9 cellular contexts compared by ENCODE assay signal in the genomic region with DNA sequence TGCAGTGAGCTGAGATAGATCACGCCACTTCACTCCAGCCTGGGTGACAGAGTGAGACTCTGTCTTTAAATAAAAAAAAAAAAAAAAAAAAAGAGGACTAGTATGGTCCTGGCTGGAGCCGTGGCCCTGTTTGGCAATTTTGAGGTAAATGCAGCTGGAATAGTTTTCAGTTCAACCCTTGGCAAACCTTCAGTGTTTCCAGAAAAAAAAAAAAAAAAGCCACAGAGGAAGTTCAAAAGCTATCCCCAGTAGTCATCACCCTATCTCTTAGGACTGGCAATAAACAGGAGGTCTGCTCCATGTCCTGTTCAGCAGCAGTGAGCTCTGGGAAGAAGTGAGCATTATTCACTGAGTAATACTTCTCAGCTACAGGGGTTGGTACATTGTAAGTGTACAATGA. TPM values are rescaled to one million over a fixed set of nuclear protein-coding genes. Genes with fewer than 3 reads are reported as not detected.
DNase-seq lines count a peak whose midpoint lies in the region; ATAC-seq and TF ChIP-seq lines count a peak whose summit lies in the region.
"Had no signal": no experiment of that assay in that cellular context is flagged by ENCODE, and none has a peak within 500 bp of the region (broad histone marks: within the 10 kb centered on the region; RNA-seq: fewer than 3 reads in every experiment).

No MANE protein-coding gene starts in this region.

- CTCF ChIA-PET in SK-N-SH (lab: Yijun Ruan, JAX) = interaction anchor here (0.8 kb wide), 1 partner anchor 231 kb away, joined by 3 read pairs; no protein-coding TSS in a partner anchor

- WGBS in SK-N-SH (ENCODE audit: low lambda C conversion rate) = 50% methylated on average over 2 of the region's 2 CpGs

- no peak for TF ChIP-seq RAD21 in SK-N-SH (IDR thresholded peaks at IDR 0.05; ENCODE audit: low read length)

- no peak overlapping the region for H3K9ac ChIP-seq in SK-N-SH

- POLR2A ChIA-PET in SK-N-SH (lab: Yijun Ruan, JAX) = no interaction called here

- H4K20me1 ChIP-seq in SK-N-SH (ENCODE audit: insufficient read depth) = no peaks in the 10 kb centered on the region

- no peak overlapping the region for H3K4me3 ChIP-seq in SK-N-SH (ENCODE audit: low read depth in 2 of 2, low read length in 1 of 2)

- intact Hi-C loops in sciatic nerve (cut with DNase I) = no loop called here

- TF ChIP-seq CTCF in SK-N-SH (IDR thresholded peaks at IDR 0.05) = no peak

- no peaks in the 10 kb centered on the region for H3K9me3 ChIP-seq in SK-N-SH

- peak; percentile 75 for DNase-seq in Daoy (ENCODE audit: low read depth)
- no peak for DNase-seq in SK-N-SH
- DNase-seq in glomerular visceral epithelial cell (ENCODE audit: extremely low spot score) = peak; percentile 56
- DNase-seq in sciatic nerve (ENCODE audit: low spot score) = no peak
- DNase-seq in mesenteric fat pad (ENCODE audit: low spot score) = no peak
- no peak for DNase-seq in COLO829 (ENCODE audit: low spot score)
- DNase-seq in NCI-H1105 (lab: John Stamatoyannopoulos, UW) = no peak
- DNase-seq in NCI-H2196 (lab: John Stamatoyannopoulos, UW; ENCODE audit: unreplicated experiment) = no peak
- DNase-seq: NCI-H1930 had no signal

- H3K27me3 ChIP-seq in SK-N-SH (ENCODE audit: insufficient read depth) = no peaks in the 10 kb centered on the region

- peaks cover 0 to 11% of the 10 kb centered on the region in 2 experiments; a peak in 1 of 4 replicates for H3K4me1 ChIP-seq in SK-N-SH (ENCODE audit: control insufficient read depth in 1 of 2, insufficient read depth in 2 of 2, low read depth in 1 of 2, low read length in 1 of 2)

- H2AFZ ChIP-seq in SK-N-SH (ENCODE audit: low read depth) = no peak overlapping the region

- peak in 1 of 2 experiments; percentile 53; a peak in 1 of 4 replicates for TF ChIP-seq EP300 in SK-N-SH (IDR thresholded peaks at IDR 0.05; ENCODE audit: borderline replicate concordance in 1 of 2, low read depth in 1 of 2, low read length in 1 of 2)

- H3K36me3 ChIP-seq in SK-N-SH (replicated peaks in 1 of 2; ENCODE audit: control insufficient read depth in 1 of 2, insufficient read depth in 2 of 2, low read length in 1 of 2) = no peaks in the 10 kb centered on the region

- peak overlapping the region in 1 of 2 experiments; percentile 72; a peak in 2 of 4 replicates for H3K27ac ChIP-seq in SK-N-SH (ENCODE audit: low read depth in 2 of 2, low read length in 1 of 2)

- H3K79me2 ChIP-seq in SK-N-SH (ENCODE audit: insufficient read depth) = no peaks in the 10 kb centered on the region

- H3F3A ChIP-seq in SK-N-SH (replicated peaks; ENCODE audit: insufficient read depth) = peaks cover 32% of the 10 kb centered on the region

- H3K4me2 ChIP-seq in SK-N-SH = no peak overlapping the region

- H3K9me2 ChIP-seq in SK-N-SH = no peaks in the 10 kb centered on the region

- ATAC-seq in sciatic nerve = peak; percentile 65

TF ChIP-seq in SK-N-SH, 30 proteins besides CTCF, POLR2A, EP300 and RAD21 (continues in another document):
- TF ChIP-seq YY1 (IDR thresholded peaks at IDR 0.05; ENCODE audit: low read depth) (no peak), FOXM1 (IDR thresholded peaks at IDR 0.05; ENCODE audit: low read depth) (no peak), FOXJ3 (CRISPR knock-in tag; IDR thresholded peaks at IDR 0.05) (no peak), NFIC (IDR thresholded peaks at IDR 0.05; ENCODE audit: borderline replicate concordance) (peak; percentile 59; the same call in 1 of the 2 replicates), CHD2 (IDR thresholded peaks at IDR 0.05; ENCODE audit: low read length, partially characterized antibody) (no peak), MEF2A (IDR thresholded peaks at IDR 0.05; ENCODE audit: borderline replicate concordance, low read depth) (no peak), ELF1 (IDR thresholded peaks at IDR 0.05) (no peak), TAF1 (IDR thresholded peaks at IDR 0.05; ENCODE audit: borderline replicate concordance, low read depth, low read length) (no peak), JUND (IDR thresholded peaks at IDR 0.05) (0 out of 2 replicates have a peak, but pooled peaks have one; percentile 32), RCOR1 (IDR thresholded peaks at IDR 0.05; ENCODE audit: low read length) (no peak), SMC3 (IDR thresholded peaks at IDR 0.05; ENCODE audit: low read depth, low read length) (no peak), GATA2 (CRISPR knock-in tag; IDR thresholded peaks at IDR 0.05) (no peak), SIN3A (IDR thresholded peaks at IDR 0.05; ENCODE audit: borderline replicate concordance, low read depth, low read length) (no peak), FOSL2 (IDR thresholded peaks at IDR 0.05; ENCODE audit: borderline replicate concordance, low read depth) (0 out of 2 replicates have a peak, but pooled peaks have one; percentile 18), TEAD4 (IDR thresholded peaks at IDR 0.05; ENCODE audit: borderline replicate concordance, insufficient read depth) (no peak), IRF3 (IDR thresholded peaks at IDR 0.05; ENCODE audit: low read depth, low read length) (no peak), MXI1 (IDR thresholded peaks at IDR 0.05; ENCODE audit: low read depth, low read length) (no peak), TCF12 (IDR thresholded peaks at IDR 0.05) (peak; percentile 76)
- TF ChIP-seq, protein P1, sequence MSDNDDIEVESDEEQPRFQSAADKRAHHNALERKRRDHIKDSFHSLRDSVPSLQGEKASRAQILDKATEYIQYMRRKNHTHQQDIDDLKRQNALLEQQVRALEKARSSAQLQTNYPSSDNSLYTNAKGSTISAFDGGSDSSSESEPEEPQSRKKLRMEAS (IDR thresholded peaks at IDR 0.05; ENCODE audit: low read depth) = no peak
- TF ChIP-seq, protein P2, sequence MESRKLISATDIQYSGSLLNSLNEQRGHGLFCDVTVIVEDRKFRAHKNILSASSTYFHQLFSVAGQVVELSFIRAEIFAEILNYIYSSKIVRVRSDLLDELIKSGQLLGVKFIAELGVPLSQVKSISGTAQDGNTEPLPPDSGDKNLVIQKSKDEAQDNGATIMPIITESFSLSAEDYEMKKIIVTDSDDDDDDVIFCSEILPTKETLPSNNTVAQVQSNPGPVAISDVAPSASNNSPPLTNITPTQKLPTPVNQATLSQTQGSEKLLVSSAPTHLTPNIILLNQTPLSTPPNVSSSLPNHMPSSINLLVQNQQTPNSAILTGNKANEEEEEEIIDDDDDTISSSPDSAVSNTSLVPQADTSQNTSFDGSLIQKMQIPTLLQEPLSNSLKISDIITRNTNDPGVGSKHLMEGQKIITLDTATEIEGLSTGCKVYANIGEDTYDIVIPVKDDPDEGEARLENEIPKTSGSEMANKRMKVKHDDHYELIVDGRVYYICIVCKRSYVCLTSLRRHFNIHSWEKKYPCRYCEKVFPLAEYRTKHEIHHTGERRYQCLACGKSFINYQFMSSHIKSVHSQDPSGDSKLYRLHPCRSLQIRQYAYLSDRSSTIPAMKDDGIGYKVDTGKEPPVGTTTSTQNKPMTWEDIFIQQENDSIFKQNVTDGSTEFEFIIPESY (IDR thresholded peaks at IDR 0.05; ENCODE audit: borderline replicate concordance, low read depth) = no peak
- TF ChIP-seq, protein P3, sequence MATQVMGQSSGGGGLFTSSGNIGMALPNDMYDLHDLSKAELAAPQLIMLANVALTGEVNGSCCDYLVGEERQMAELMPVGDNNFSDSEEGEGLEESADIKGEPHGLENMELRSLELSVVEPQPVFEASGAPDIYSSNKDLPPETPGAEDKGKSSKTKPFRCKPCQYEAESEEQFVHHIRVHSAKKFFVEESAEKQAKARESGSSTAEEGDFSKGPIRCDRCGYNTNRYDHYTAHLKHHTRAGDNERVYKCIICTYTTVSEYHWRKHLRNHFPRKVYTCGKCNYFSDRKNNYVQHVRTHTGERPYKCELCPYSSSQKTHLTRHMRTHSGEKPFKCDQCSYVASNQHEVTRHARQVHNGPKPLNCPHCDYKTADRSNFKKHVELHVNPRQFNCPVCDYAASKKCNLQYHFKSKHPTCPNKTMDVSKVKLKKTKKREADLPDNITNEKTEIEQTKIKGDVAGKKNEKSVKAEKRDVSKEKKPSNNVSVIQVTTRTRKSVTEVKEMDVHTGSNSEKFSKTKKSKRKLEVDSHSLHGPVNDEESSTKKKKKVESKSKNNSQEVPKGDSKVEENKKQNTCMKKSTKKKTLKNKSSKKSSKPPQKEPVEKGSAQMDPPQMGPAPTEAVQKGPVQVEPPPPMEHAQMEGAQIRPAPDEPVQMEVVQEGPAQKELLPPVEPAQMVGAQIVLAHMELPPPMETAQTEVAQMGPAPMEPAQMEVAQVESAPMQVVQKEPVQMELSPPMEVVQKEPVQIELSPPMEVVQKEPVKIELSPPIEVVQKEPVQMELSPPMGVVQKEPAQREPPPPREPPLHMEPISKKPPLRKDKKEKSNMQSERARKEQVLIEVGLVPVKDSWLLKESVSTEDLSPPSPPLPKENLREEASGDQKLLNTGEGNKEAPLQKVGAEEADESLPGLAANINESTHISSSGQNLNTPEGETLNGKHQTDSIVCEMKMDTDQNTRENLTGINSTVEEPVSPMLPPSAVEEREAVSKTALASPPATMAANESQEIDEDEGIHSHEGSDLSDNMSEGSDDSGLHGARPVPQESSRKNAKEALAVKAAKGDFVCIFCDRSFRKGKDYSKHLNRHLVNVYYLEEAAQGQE (IDR thresholded peaks at IDR 0.05; ENCODE audit: low read depth, low read length) = no peak

RNA-seq across cellular contexts. Expression of gene ERRFI1, which starts 56.8 kb away (rescaled TPM):
- 81.0 and 95.0 TPM in 2 replicates for total RNA-seq in Daoy (2014; rRNA removed; shearing (Covaris generic))
- polyA plus RNA-seq in SK-N-SH (2012; rRNA removed) = 65.6 and 66.9 TPM in 2 replicates
- 72.6 and 74.4 TPM in 2 replicates for polyA plus RNA-seq in SK-N-SH (2012; cell fraction: cytosol; rRNA removed)
- 68.2 and 96.8 TPM in 2 replicates for polyA plus RNA-seq in SK-N-SH (2012; cell fraction: nucleus; rRNA removed)
- total RNA-seq in sciatic nerve (33.7 TPM), mesenteric fat pad (100 TPM)

Comparison
In these comparisons a context has a peak if more than half of its experiments do, and no peak if none do; other contexts are left out.
1. DNase-seq: peak in Daoy (single experiment) and glomerular visceral epithelial cell (single experiment); none in SK-N-SH (single experiment), sciatic nerve (single experiment), mesenteric fat pad (single experiment), COLO829 (single experiment), NCI-H1105 (single experiment) and NCI-H2196 (single experiment).